8 cellular contexts compared by ENCODE assay signal in genomic region chr22:35538801-35539321, GRCh38. TPM values are rescaled to one million over a fixed set of nuclear protein-coding genes. Genes with fewer than 3 reads are reported as not detected.
A peak's percentile ranks its signal among the peaks of the same experiment; 100 is the strongest.
DNase-seq lines count a peak whose midpoint lies in the region; ATAC-seq and TF ChIP-seq lines count a peak whose summit lies in the region.

No MANE protein-coding gene starts in this region.

- no peak overlapping the region for H3K27ac Mint-ChIP-seq in WTC11
- H3K27ac Mint-ChIP-seq in activated T-helper 2 cell treated with anti-CD3 and anti-CD28 coated beads, Interferon-gamma antibody, Interleukin-2, Interleukin-4, amounts not matched to agents 10 μg/mL and 5 μg/mL and 100 μg/mL, durations not matched to agents 14 hours and 24 hours and 36 hours: no peak overlapping the region

- peaks cover 24% of the 10 kb centered on the region for H3K27me3 ChIP-seq in left ventricle myocardium inferior (ENCODE audit: low read depth)

- POLR2A ChIA-PET in WTC11 (lab: Charles Lee): no interaction called here

- H3K9me3 ChIP-seq in left ventricle myocardium inferior (replicated peaks): no peaks in the 10 kb centered on the region

- CTCF ChIA-PET in WTC11 (lab: Charles Lee): interaction anchor here (0.8 to 1.3 kb wide), 9 partner anchors 9 to 108 kb away, joined by 3 to 5 read pairs (median 4); no protein-coding TSS in a partner anchor

- H3K36me3 Mint-ChIP-seq in WTC11: no peaks in the 10 kb centered on the region
- H3K36me3 Mint-ChIP-seq in activated T-helper 2 cell treated with anti-CD3 and anti-CD28 coated beads, Interferon-gamma antibody, Interleukin-2, Interleukin-4, amounts not matched to agents 10 μg/mL and 5 μg/mL and 100 μg/mL, durations not matched to agents 14 hours and 24 hours and 36 hours (ENCODE audit: low read depth): no peaks in the 10 kb centered on the region

- ATAC-seq in left ventricle myocardium superior: no peak
- ATAC-seq in WTC11: peak; percentile 43

- no peak for DNase-seq in left ventricle myocardium inferior
- DNase-seq in left ventricle myocardium superior: no peak
- DNase-seq in WTC11 (ENCODE audit: low spot score): peak; percentile 78
- DNase-seq in fibroblast of mammary gland (ENCODE audit: low read depth): no peak
- peak; percentile 38 to 49 for DNase-seq in stimulated activated CD4-positive, alpha-beta T cell treated with anti-CD3 and anti-CD28 coated beads, Interleukin-2, amount 100 ng/mL, for 48 hours
- DNase-seq in activated T-helper 2 cell treated with anti-CD3 and anti-CD28 coated beads, Interferon-gamma antibody, Interleukin-2, Interleukin-4, amounts not matched to agents 10 μg/mL and 5 μg/mL and 100 μg/mL, durations not matched to agents 14 hours and 24 hours and 36 hours (ENCODE audit: low spot score): no peak
- no peak for DNase-seq in epidermal melanocyte (ENCODE audit: insufficient read length, low spot score)
- no peak for DNase-seq in SKM-1 (lab: John Stamatoyannopoulos, UW; ENCODE audit: unreplicated experiment)

- H3K36me3 ChIP-seq in left ventricle myocardium inferior: no peaks in the 10 kb centered on the region

- TF ChIP-seq CTCF in left ventricle myocardium inferior (IDR thresholded peaks at IDR 0.05; ENCODE audit: borderline replicate concordance): peak; percentile 56
- peak; percentile 70 for TF ChIP-seq CTCF in WTC11 (IDR thresholded peaks at IDR 0.05)
- TF ChIP-seq CTCF in fibroblast of mammary gland (conservative IDR thresholded peaks at IDR 0.05; ENCODE audit: control insufficient read depth, insufficient read depth, low read depth, low read length): peak; percentile 67

- H3K4me1 Mint-ChIP-seq in WTC11: peaks cover 35% of the 10 kb centered on the region
- peaks cover 2% of the 10 kb centered on the region for H3K4me1 Mint-ChIP-seq in activated T-helper 2 cell treated with anti-CD3 and anti-CD28 coated beads, Interferon-gamma antibody, Interleukin-2, Interleukin-4, amounts not matched to agents 10 μg/mL and 5 μg/mL and 100 μg/mL, durations not matched to agents 14 hours and 24 hours and 36 hours (ENCODE audit: low read depth)

- intact Hi-C loops in left ventricle myocardium inferior (cut with micrococcal nuclease): no loop called here
- intact Hi-C loops in left ventricle myocardium superior (cut with micrococcal nuclease): no loop called here
- intact Hi-C loops in activated T-helper 2 cell treated with anti-CD3 and anti-CD28 coated beads, Interferon-gamma antibody, Interleukin-2, Interleukin-4, amounts not matched to agents 10 μg/mL and 5 μg/mL and 100 μg/mL, durations not matched to agents 14 hours and 24 hours and 36 hours (cut with micrococcal nuclease): no loop called here

- peak overlapping the region; percentile 55; the same call in 1 of the 2 replicates for H3K4me3 Mint-ChIP-seq in WTC11
- H3K4me3 Mint-ChIP-seq in activated T-helper 2 cell treated with anti-CD3 and anti-CD28 coated beads, Interferon-gamma antibody, Interleukin-2, Interleukin-4, amounts not matched to agents 10 μg/mL and 5 μg/mL and 100 μg/mL, durations not matched to agents 14 hours and 24 hours and 36 hours (ENCODE audit: low read depth): no peak overlapping the region

- H3K4me3 ChIP-seq in left ventricle myocardium inferior (no peak overlapping the region), fibroblast of mammary gland (ENCODE audit: control insufficient read depth, low read depth, low read length) (no peak overlapping the region)

- H3K27me3 Mint-ChIP-seq in WTC11 (ENCODE audit: low read depth): peaks cover 32% of the 10 kb centered on the region
- peaks cover 31% of the 10 kb centered on the region for H3K27me3 Mint-ChIP-seq in activated T-helper 2 cell treated with anti-CD3 and anti-CD28 coated beads, Interferon-gamma antibody, Interleukin-2, Interleukin-4, amounts not matched to agents 10 μg/mL and 5 μg/mL and 100 μg/mL, durations not matched to agents 14 hours and 24 hours and 36 hours (ENCODE audit: low read depth)

- H3K4me1 ChIP-seq in left ventricle myocardium inferior: peaks cover 35% of the 10 kb centered on the region

- peak overlapping the region; percentile 76 for H3K27ac ChIP-seq in left ventricle myocardium inferior (replicated peaks)

- no peaks in the 10 kb centered on the region for H3K9me3 Mint-ChIP-seq in WTC11
- no peaks in the 10 kb centered on the region for H3K9me3 Mint-ChIP-seq in activated T-helper 2 cell treated with anti-CD3 and anti-CD28 coated beads, Interferon-gamma antibody, Interleukin-2, Interleukin-4, amounts not matched to agents 10 μg/mL and 5 μg/mL and 100 μg/mL, durations not matched to agents 14 hours and 24 hours and 36 hours

TF ChIP-seq in WTC11, 78 proteins besides CTCF, POLR2A, EP300 and RAD21 (continues in another document):
- no peak for TF ChIP-seq CDX4 (CRISPR knock-in tag; IDR thresholded peaks at IDR 0.05; ENCODE audit: borderline replicate concordance)
- TF ChIP-seq NR2C2 (CRISPR knock-in tag; IDR thresholded peaks at IDR 0.05): 0 out of 2 replicates have a peak, but pooled peaks have one; percentile 22
- TF ChIP-seq JUN (CRISPR knock-in tag; IDR thresholded peaks at IDR 0.05): no peak
- peak; percentile 71; the same call in 1 of the 2 replicates for TF ChIP-seq GTF2I (CRISPR knock-in tag; conservative IDR thresholded peaks at IDR 0.05)
- no peak for TF ChIP-seq FOXP4 (CRISPR knock-in tag; IDR thresholded peaks at IDR 0.05)
- TF ChIP-seq ARID4B (CRISPR knock-in tag; IDR thresholded peaks at IDR 0.05; ENCODE audit: borderline replicate concordance): no peak
- no peak for TF ChIP-seq ZSCAN18 (CRISPR knock-in tag; IDR thresholded peaks at IDR 0.05)

RNA-seq across cellular contexts. Expression of gene RASD2, which starts 1.8 kb away (rescaled TPM):
- total RNA-seq in left ventricle myocardium inferior (5.0 TPM), left ventricle myocardium superior (9.4 TPM), WTC11 (2021) (2.5 to 3.1 TPM (median 3.0 TPM) in 3 replicates)
- not detected in 2 replicates for total RNA-seq in activated T-helper 2 cell treated with anti-CD3 and anti-CD28 coated beads, Interferon-gamma antibody, Interleukin-2, Interleukin-4, amounts not matched to agents 10 μg/mL and 5 μg/mL and 100 μg/mL, durations not matched to agents 14 hours and 24 hours and 36 hours

Comparison
In these comparisons a context has a peak if more than half of its experiments do, and no peak if none do; other contexts are left out.
1. DNase-seq: peak in WTC11 (single experiment) and stimulated activated CD4-positive, alpha-beta T cell treated with anti-CD3 and anti-CD28 coated beads, Interleukin-2, amount 100 ng/mL, for 48 hours (2 of 2); none in left ventricle myocardium inferior (single experiment), left ventricle myocardium superior (single experiment), fibroblast of mammary gland (single experiment), activated T-helper 2 cell treated with anti-CD3 and anti-CD28 coated beads, Interferon-gamma antibody, Interleukin-2, Interleukin-4, amounts not matched to agents 10 μg/mL and 5 μg/mL and 100 μg/mL, durations not matched to agents 14 hours and 24 hours and 36 hours (single experiment), epidermal melanocyte (single experiment) and SKM-1 (single experiment).
2. Peak in every context shown above with its lines, with median percentiles within 50 percentile points of each other: CTCF ChIP-seq.